16 cellular contexts compared by ENCODE assay signal in the genomic region with DNA sequence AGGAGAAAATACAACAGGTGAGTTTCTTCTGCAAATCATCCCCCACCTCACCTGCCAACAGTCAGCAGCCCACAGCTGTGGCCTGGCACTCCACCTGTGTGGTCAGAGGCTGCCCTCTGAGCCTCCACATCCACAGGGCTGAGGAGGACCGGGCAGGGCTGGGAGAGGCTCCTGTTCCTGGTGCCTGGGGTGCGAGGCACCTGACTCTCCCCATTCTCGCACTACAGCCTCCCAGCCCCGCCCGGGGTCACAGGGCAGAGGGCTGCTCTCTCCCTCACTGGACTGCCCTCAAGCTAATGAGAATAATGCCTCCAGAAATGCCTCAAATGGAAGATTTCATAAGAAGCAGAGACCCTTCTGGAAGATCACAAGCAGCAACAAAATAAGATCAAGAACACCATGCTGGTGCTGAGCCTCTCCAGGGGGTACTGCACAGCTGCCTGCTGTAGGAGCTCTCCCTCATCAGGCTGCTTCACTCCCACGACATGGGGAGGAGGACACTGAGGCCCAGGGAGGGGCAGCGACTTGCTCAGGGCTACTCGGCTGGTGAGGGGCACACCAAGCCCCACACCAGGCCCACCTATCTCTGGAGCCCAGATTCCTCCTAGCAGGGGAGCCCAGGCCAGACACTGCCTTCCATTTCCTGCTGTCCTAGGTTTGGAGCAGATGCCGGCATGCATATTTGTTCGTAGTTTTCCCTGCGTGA.
DNase-seq lines count a peak whose midpoint lies in the region; ATAC-seq and TF ChIP-seq lines count a peak whose summit lies in the region.
"Had no signal": no experiment of that assay in that cellular context is flagged by ENCODE, and none has a peak within 500 bp of the region (broad histone marks: within the 10 kb centered on the region; RNA-seq: fewer than 3 reads in every experiment).

No MANE protein-coding gene starts in this region.

- CTCF ChIA-PET in HEK293T (lab: Yijun Ruan, JAX) = no interaction called here

- H3K27ac Mint-ChIP-seq in CD4-positive, CD25-positive, alpha-beta regulatory T cell = peak overlapping the region in 2 of 3 donors; percentile 74 to 88
- H3K27ac Mint-ChIP-seq: activated T-cell treated with anti-CD3 and anti-CD28 coated beads, Interleukin-2, amount 50 U/mL, for 72 hours; stimulated activated naive CD8-positive, alpha-beta T cell treated with anti-CD3 and anti-CD28 coated beads, Interleukin-15, Interleukin-2, amounts not matched to agents 100 ng/mL and 50 ng/mL, for 24 hours had no signal

- no peak for DNase-seq in CD4-positive, CD25-positive, alpha-beta regulatory T cell
- DNase-seq in Peyer's patch (peak in 2 of 3 donors; percentile 64 to 67), fibroblast of villous mesenchyme (ENCODE audit: low read depth) (peak; percentile 28), GF-D8 (lab: John Stamatoyannopoulos, UW) (no peak), HEK293T (ENCODE audit: extremely low spot score) (no peak)
- DNase-seq: activated CD4-positive, CD25-positive, alpha-beta regulatory T cell treated with anti-CD3 and anti-CD28 coated beads, Interleukin-2, amount 50 U/mL, for 72 hours; activated T-cell treated with anti-CD3 and anti-CD28 coated beads, Interleukin-2, amount 50 U/mL, for 72 hours; H7; head of caudate nucleus; NCI-H187; stimulated activated CD4-positive, alpha-beta T cell treated with anti-CD3 and anti-CD28 coated beads, Interleukin-4, amount 100 ng/mL, for 4 hours had no signal

- peaks cover 85% of the 10 kb centered on the region for H3K79me2 ChIP-seq in parathyroid adenoma

- no peaks in the 10 kb centered on the region for H3K9me3 Mint-ChIP-seq in CD4-positive, CD25-positive, alpha-beta regulatory T cell
- H3K9me3 Mint-ChIP-seq: activated T-cell treated with anti-CD3 and anti-CD28 coated beads, Interleukin-2, amount 50 U/mL, for 72 hours; stimulated activated naive CD8-positive, alpha-beta T cell treated with anti-CD3 and anti-CD28 coated beads, Interleukin-15, Interleukin-2, amounts not matched to agents 100 ng/mL and 50 ng/mL, for 24 hours had no signal

- no peaks in the 10 kb centered on the region for H3K9me3 ChIP-seq in CD4-positive, CD25-positive, alpha-beta regulatory T cell (ENCODE audit: control insufficient read depth in 2 of 2, low read length in 2 of 2)
- H3K9me3 ChIP-seq in Peyer's patch (no peaks in the 10 kb centered on the region), parathyroid adenoma (ENCODE audit: control insufficient read depth, low read length) (no peaks in the 10 kb centered on the region)

- H3K27me3 Mint-ChIP-seq in CD4-positive, CD25-positive, alpha-beta regulatory T cell = peaks cover 4% of the 10 kb centered on the region
- H3K27me3 Mint-ChIP-seq: stimulated activated naive CD8-positive, alpha-beta T cell treated with anti-CD3 and anti-CD28 coated beads, Interleukin-15, Interleukin-2, amounts not matched to agents 100 ng/mL and 50 ng/mL, for 24 hours had no signal

- H3K9ac ChIP-seq in parathyroid adenoma = no peak overlapping the region

- H3K36me3 ChIP-seq in CD4-positive, CD25-positive, alpha-beta regulatory T cell (ENCODE audit: control insufficient read depth, insufficient read depth, low read length) = peaks cover 65% of the 10 kb centered on the region
- peaks cover 0 to 14% (median 0%) of the 10 kb centered on the region in 3 donors for H3K36me3 ChIP-seq in Peyer's patch
- H3K36me3 ChIP-seq in parathyroid adenoma (ENCODE audit: control insufficient read depth, insufficient read depth, low read length) = no peaks in the 10 kb centered on the region

- H3K27me3 ChIP-seq in CD4-positive, CD25-positive, alpha-beta regulatory T cell (ENCODE audit: control insufficient read depth, insufficient read depth, low read length) = no peaks in the 10 kb centered on the region
- no peaks in the 10 kb centered on the region for H3K27me3 ChIP-seq in Peyer's patch
- H3K27me3 ChIP-seq in parathyroid adenoma (ENCODE audit: control insufficient read depth, insufficient read depth, low read length) = no peaks in the 10 kb centered on the region

- peaks cover 61% of the 10 kb centered on the region for H3K4me1 ChIP-seq in CD4-positive, CD25-positive, alpha-beta regulatory T cell (ENCODE audit: control insufficient read depth, insufficient read depth, low read length, poor library complexity, severe bottlenecking)
- H3K4me1 ChIP-seq in Peyer's patch (peaks cover 3 to 46% (median 5%) of the 10 kb centered on the region in 4 donors), parathyroid adenoma (peaks cover 47% of the 10 kb centered on the region)

- no peak for TF ChIP-seq POLR2A in Peyer's patch (IDR thresholded peaks at IDR 0.05)

- peak overlapping the region in 1 of 4 donors; percentile 42 for H3K4me3 Mint-ChIP-seq in CD4-positive, CD25-positive, alpha-beta regulatory T cell
- H3K4me3 Mint-ChIP-seq: stimulated activated naive CD8-positive, alpha-beta T cell treated with anti-CD3 and anti-CD28 coated beads, Interleukin-15, Interleukin-2, amounts not matched to agents 100 ng/mL and 50 ng/mL, for 24 hours had no signal

- TF ChIP-seq CTCF in Peyer's patch (IDR thresholded peaks at IDR 0.05) = no peak
- no peak for TF ChIP-seq CTCF in fibroblast of villous mesenchyme (IDR thresholded peaks at IDR 0.05; ENCODE audit: insufficient read depth, low read depth, low read length)
- no peak for TF ChIP-seq CTCF in parathyroid adenoma (IDR thresholded peaks at IDR 0.05)

- H3K27ac ChIP-seq in CD4-positive, CD25-positive, alpha-beta regulatory T cell (ENCODE audit: insufficient read depth, low read length, poor library complexity, severe bottlenecking) = peak overlapping the region; percentile 15
- peak overlapping the region in 1 of 4 donors; percentile 58 for H3K27ac ChIP-seq in Peyer's patch
- H3K27ac ChIP-seq in parathyroid adenoma = peak overlapping the region; percentile 82
- H3K27ac ChIP-seq: SK-N-MC had no signal

- H3K4me3 ChIP-seq in CD4-positive, CD25-positive, alpha-beta regulatory T cell (ENCODE audit: low read depth, low read length) = no peak overlapping the region
- no peak overlapping the region for H3K4me3 ChIP-seq in Peyer's patch
- no peak overlapping the region for H3K4me3 ChIP-seq in fibroblast of villous mesenchyme (ENCODE audit: low read depth, low read length)
- H3K4me3 ChIP-seq in parathyroid adenoma (ENCODE audit: low read depth, low read length) = no peak overlapping the region
- H3K4me3 ChIP-seq: SK-N-MC had no signal

- no peak for ATAC-seq in CD4-positive, CD25-positive, alpha-beta regulatory T cell (ENCODE audit: low read depth in 2 of 2)
- ATAC-seq in HG03457 (IDR thresholded peaks at IDR 0.05; ENCODE audit: unreplicated experiment) (no peak), GM18517 (IDR thresholded peaks at IDR 0.05; ENCODE audit: unreplicated experiment) (no peak)

- H2AFZ ChIP-seq in parathyroid adenoma = peak overlapping the region; percentile 61

- H3K36me3 Mint-ChIP-seq in CD4-positive, CD25-positive, alpha-beta regulatory T cell = peaks cover 17% of the 10 kb centered on the region

- POLR2A ChIA-PET in HEK293T (lab: Yijun Ruan, JAX) = no interaction called here

- H3K4me2 ChIP-seq in parathyroid adenoma (ENCODE audit: low read length) = no peak overlapping the region

- H3K4me1 Mint-ChIP-seq in CD4-positive, CD25-positive, alpha-beta regulatory T cell = peaks cover 9 to 83% (median 47%) of the 10 kb centered on the region in 4 donors

TF ChIP-seq in HEK293T, 16 proteins besides CTCF, POLR2A, EP300 and RAD21:
- no peak for TF ChIP-seq SUZ12 (IDR thresholded peaks at IDR 0.05)
- no peak for TF ChIP-seq L3MBTL2 (conservative IDR thresholded peaks at IDR 0.05)
- no peak for TF ChIP-seq FOXM1 (IDR thresholded peaks at IDR 0.05; ENCODE audit: borderline replicate concordance)
- TF ChIP-seq HDGF (IDR thresholded peaks at IDR 0.05; ENCODE audit: borderline replicate concordance) = no peak
- TF ChIP-seq BHLHE40 (IDR thresholded peaks at IDR 0.05; ENCODE audit: borderline replicate concordance) = no peak
- TF ChIP-seq FOXK2 (IDR thresholded peaks at IDR 0.05) = no peak
- TF ChIP-seq NFRKB (IDR thresholded peaks at IDR 0.05) = no peak
- no peak for TF ChIP-seq ZNF384 (IDR thresholded peaks at IDR 0.05)
- TF ChIP-seq, protein P1, sequence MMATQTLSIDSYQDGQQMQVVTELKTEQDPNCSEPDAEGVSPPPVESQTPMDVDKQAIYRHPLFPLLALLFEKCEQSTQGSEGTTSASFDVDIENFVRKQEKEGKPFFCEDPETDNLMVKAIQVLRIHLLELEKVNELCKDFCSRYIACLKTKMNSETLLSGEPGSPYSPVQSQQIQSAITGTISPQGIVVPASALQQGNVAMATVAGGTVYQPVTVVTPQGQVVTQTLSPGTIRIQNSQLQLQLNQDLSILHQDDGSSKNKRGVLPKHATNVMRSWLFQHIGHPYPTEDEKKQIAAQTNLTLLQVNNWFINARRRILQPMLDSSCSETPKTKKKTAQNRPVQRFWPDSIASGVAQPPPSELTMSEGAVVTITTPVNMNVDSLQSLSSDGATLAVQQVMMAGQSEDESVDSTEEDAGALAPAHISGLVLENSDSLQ (IDR thresholded peaks at IDR 0.05) = no peak
- TF ChIP-seq SP1 (IDR thresholded peaks at IDR 0.05) = no peak
- no peak for TF ChIP-seq CTBP1 (IDR thresholded peaks at IDR 0.05; ENCODE audit: borderline replicate concordance)
- no peak for TF ChIP-seq LEF1 (IDR thresholded peaks at IDR 0.05; ENCODE audit: borderline replicate concordance)
- no peak for TF ChIP-seq ARNT (IDR thresholded peaks at IDR 0.05)
- TF ChIP-seq ELF4 (IDR thresholded peaks at IDR 0.05) = no peak
- TF ChIP-seq TARDBP (IDR thresholded peaks at IDR 0.05) = no peak
- no peak for TF ChIP-seq FOXA1 (IDR thresholded peaks at IDR 0.05)
TF ChIP-seq in HEK293T: peak in this region for 0.

Comparison
In these comparisons a context has a peak if more than half of its experiments do, and no peak if none do; other contexts are left out.
1. DNase-seq: peak in Peyer's patch (2 of 3) and fibroblast of villous mesenchyme (single experiment); none in CD4-positive, CD25-positive, alpha-beta regulatory T cell (0 of 3), GF-D8 (single experiment) and HEK293T (single experiment).